ENCODE assay signal across 2 cellular contexts in genomic region chr12:42373669-42374068, GRCh38.
TF ChIP-seq lines count a peak whose summit lies in the region.

No MANE protein-coding gene starts in this region.

TF ChIP-seq in GM23338, 12 proteins besides CTCF, POLR2A, EP300 and RAD21:
- no peak for TF ChIP-seq ZNF462 (CRISPR knock-in tag; IDR thresholded peaks at IDR 0.05)
- no peak for TF ChIP-seq JUNB (IDR thresholded peaks at IDR 0.05; ENCODE audit: unreplicated experiment)
- TF ChIP-seq POLR2AphosphoS5 (IDR thresholded peaks at IDR 0.05; ENCODE audit: low read depth) = no peak
- no peak for TF ChIP-seq ZNF331 (CRISPR knock-in tag; IDR thresholded peaks at IDR 0.05; ENCODE audit: low read depth)
- no peak for TF ChIP-seq STAT1 (IDR thresholded peaks at IDR 0.05; ENCODE audit: unreplicated experiment)
- no peak for TF ChIP-seq EZH2phosphoT487 (IDR thresholded peaks at IDR 0.05; ENCODE audit: unreplicated experiment)
- TF ChIP-seq EZH2 (IDR thresholded peaks at IDR 0.05; ENCODE audit: low read depth, unreplicated experiment) = no peak
- no peak for TF ChIP-seq NANOG (IDR thresholded peaks at IDR 0.05; ENCODE audit: borderline replicate concordance)
- no peak for TF ChIP-seq CREB1 (CRISPR knock-in tag; IDR thresholded peaks at IDR 0.05; ENCODE audit: low read depth)
- TF ChIP-seq ZNF114 (CRISPR knock-in tag; IDR thresholded peaks at IDR 0.05) = no peak
- no peak for TF ChIP-seq REST (IDR thresholded peaks at IDR 0.05; ENCODE audit: unreplicated experiment)
- TF ChIP-seq ETS1 (IDR thresholded peaks at IDR 0.05) = no peak

TF ChIP-seq in K562, 482 proteins besides CTCF, POLR2A, EP300 and RAD21:
- TF ChIP-seq ZNF316 (IDR thresholded peaks at IDR 0.05) = peak; percentile 37; the same call in 1 of the 2 replicates
- TF ChIP-seq MAFF (IDR thresholded peaks at IDR 0.05; ENCODE audit: low read length) = 0 out of 2 replicates have a peak, but pooled peaks have one; percentile 14
- TF ChIP-seq ZNF696 (CRISPR knock-in tag; conservative IDR thresholded peaks at IDR 0.05) = no peak
TF ChIP-seq in K562: peak in this region for 2.
